ENCODE assay signal across 8 cellular contexts in the genomic region with DNA sequence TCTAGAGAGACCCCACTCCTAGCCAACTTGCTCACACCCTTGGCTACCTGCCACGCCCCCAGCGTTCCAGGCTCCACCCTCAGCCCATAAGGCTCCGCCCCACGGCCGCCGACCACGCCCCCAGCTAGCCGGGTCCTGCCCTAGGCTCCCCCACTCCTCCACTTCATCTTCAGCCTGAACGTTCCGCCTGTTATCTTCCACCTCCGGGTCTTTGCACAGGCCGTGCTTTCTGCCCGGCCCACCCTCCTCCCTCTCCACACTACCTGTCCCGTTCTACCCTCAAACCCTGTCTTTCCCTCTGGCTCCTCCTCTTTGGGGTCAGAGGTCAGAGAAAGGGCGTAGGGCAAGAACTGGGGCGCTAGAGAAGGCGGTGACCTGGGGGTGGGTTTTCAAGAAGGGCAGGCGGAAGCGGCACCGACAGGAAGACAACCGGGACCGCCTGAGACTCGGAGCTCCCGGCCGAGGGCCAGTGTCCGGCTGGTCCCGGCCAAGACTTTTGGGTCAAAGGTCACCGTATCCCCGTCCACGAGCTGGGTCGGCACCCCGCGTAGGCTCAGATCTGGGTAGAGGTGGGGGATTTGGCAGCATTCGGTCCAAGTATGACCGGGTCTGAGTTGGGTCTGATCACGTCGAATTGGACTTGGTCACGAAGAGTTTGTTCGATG. TPM values are rescaled to one million over a fixed set of nuclear protein-coding genes. Genes with fewer than 3 reads are reported as not detected.
DNase-seq lines count a peak whose midpoint lies in the region; ATAC-seq, FAIRE-seq and TF ChIP-seq lines count a peak whose summit lies in the region.

No MANE protein-coding gene starts in this region.

- peak overlapping the region; percentile 77 for H3K27ac ChIP-seq in left ventricle myocardium inferior (replicated peaks)

- peaks cover 40% of the 10 kb centered on the region for H3K27me3 Mint-ChIP-seq in activated naive CD4-positive, alpha-beta T cell treated with anti-CD3 and anti-CD28 coated beads, Interleukin-2, amount 50 U/mL, for 24 hours

- peak; percentile 48 for FAIRE-seq in GM18507 (lab: Jason Lieb, UNC)

- peaks cover 46% of the 10 kb centered on the region for H3K4me1 ChIP-seq in left ventricle myocardium inferior

- intact Hi-C loops in left ventricle myocardium inferior (cut with micrococcal nuclease), result no loop called here
- intact Hi-C loops in sciatic nerve (cut with DNase I), result no loop called here

- H3K27me3 ChIP-seq in left ventricle myocardium inferior (ENCODE audit: low read depth), result peaks cover 68% of the 10 kb centered on the region

- H3K36me3 Mint-ChIP-seq in activated naive CD4-positive, alpha-beta T cell treated with anti-CD3 and anti-CD28 coated beads, Interleukin-2, amount 50 U/mL, for 24 hours, result no peaks in the 10 kb centered on the region

- H3K4me3 Mint-ChIP-seq in activated naive CD4-positive, alpha-beta T cell treated with anti-CD3 and anti-CD28 coated beads, Interleukin-2, amount 50 U/mL, for 24 hours, result peak overlapping the region; percentile 87

- H3K4me3 ChIP-seq in left ventricle myocardium inferior, result peak overlapping the region; percentile 69

- H3K36me3 ChIP-seq in left ventricle myocardium inferior, result no peaks in the 10 kb centered on the region

- ATAC-seq in sciatic nerve (peak; percentile 13), GM21825 (IDR thresholded peaks at IDR 0.05; ENCODE audit: unreplicated experiment) (no peak)

- DNase-seq in 8988T, result peak; percentile 90
- no peak for DNase-seq in GM18507 (ENCODE audit: extremely low spot score, insufficient read length, low read depth)
- peak; percentile 94 for DNase-seq in NCI-H82 (lab: John Stamatoyannopoulos, UW)
- DNase-seq in left ventricle myocardium inferior, result peak; percentile 45
- DNase-seq in sciatic nerve (ENCODE audit: low spot score), result peak; percentile 75
- no peak for DNase-seq in NCI-H524 treated with DMSO at 0.1 percent for 48 hours (lab: John Stamatoyannopoulos, UW)

- peaks cover 20% of the 10 kb centered on the region for H3K4me1 Mint-ChIP-seq in activated naive CD4-positive, alpha-beta T cell treated with anti-CD3 and anti-CD28 coated beads, Interleukin-2, amount 50 U/mL, for 24 hours

- no peak for TF ChIP-seq CTCF in left ventricle myocardium inferior (IDR thresholded peaks at IDR 0.05; ENCODE audit: borderline replicate concordance)

- no peaks in the 10 kb centered on the region for H3K9me3 ChIP-seq in left ventricle myocardium inferior (replicated peaks)

- no peaks in the 10 kb centered on the region for H3K9me3 Mint-ChIP-seq in activated naive CD4-positive, alpha-beta T cell treated with anti-CD3 and anti-CD28 coated beads, Interleukin-2, amount 50 U/mL, for 24 hours

- H3K27ac Mint-ChIP-seq in activated naive CD4-positive, alpha-beta T cell treated with anti-CD3 and anti-CD28 coated beads, Interleukin-2, amount 50 U/mL, for 24 hours, result peak overlapping the region; percentile 19

RNA-seq across cellular contexts. Expression of a gene that starts 2.2 kb away (rescaled TPM):
- total RNA-seq in left ventricle myocardium inferior (2.4 TPM), sciatic nerve (2.1 TPM)

RNA-seq across cellular contexts. Expression of a gene that starts 20.1 kb away (rescaled TPM):
- 37.4 TPM for total RNA-seq in left ventricle myocardium inferior
- total RNA-seq in sciatic nerve, result 2.9 TPM

RNA-seq across cellular contexts. Expression of a gene that starts 31.0 kb away (rescaled TPM):
- total RNA-seq in left ventricle myocardium inferior (12.5 TPM), sciatic nerve (9.2 TPM)

RNA-seq across cellular contexts. Expression of a gene that starts 50.3 kb away (rescaled TPM):
- total RNA-seq in left ventricle myocardium inferior (0.49 TPM), sciatic nerve (12.7 TPM)

RNA-seq across cellular contexts. Expression of a gene that starts 50.4 kb away (rescaled TPM):
- total RNA-seq in left ventricle myocardium inferior, result 23.3 TPM
- 82.2 TPM for total RNA-seq in sciatic nerve

Comparison
In these comparisons a context has a peak if more than half of its experiments do, and no peak if none do; other contexts are left out.
1. DNase-seq: peak in 8988T (single experiment), NCI-H82 (single experiment), left ventricle myocardium inferior (single experiment) and sciatic nerve (single experiment); none in GM18507 (single experiment) and NCI-H524 treated with DMSO at 0.1 percent for 48 hours (single experiment).